Comparison of ENCODE assay signal across 9 cellular contexts in the genomic region with DNA sequence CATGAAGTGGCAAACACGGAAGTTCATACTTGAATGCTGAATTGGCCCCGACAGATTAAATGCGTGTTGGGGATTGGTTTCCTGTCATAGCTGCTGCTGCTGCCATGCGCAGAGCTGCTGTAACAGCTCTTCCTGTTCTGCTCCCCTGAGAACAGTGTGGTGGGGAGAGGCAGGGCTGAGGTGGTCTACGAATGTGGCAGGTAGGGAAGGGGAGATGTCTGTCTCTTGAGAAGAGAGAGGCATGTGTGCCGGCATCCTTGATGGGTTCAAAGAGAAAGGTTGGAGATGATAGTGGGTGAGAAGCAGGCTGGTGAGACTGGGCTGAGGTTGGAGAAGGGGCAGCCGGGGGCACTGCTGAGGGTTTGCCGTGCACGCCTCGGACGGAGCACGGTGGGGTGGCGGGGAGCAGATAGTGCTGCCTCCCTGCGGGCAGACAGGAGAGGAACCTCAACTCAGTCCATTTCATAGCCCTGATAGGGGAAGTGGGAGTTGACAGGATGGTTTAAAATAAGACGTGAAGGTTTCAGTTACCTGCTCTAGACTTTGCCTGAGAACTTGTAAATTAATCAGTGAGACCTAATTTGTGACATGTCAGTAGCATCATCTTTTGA. TPM values are rescaled to one million over a fixed set of nuclear protein-coding genes. Genes with fewer than 3 reads are reported as not detected.
DNase-seq lines count a peak whose midpoint lies in the region; ATAC-seq lines count a peak whose summit lies in the region.
"Had no signal": no experiment of that assay in that cellular context is flagged by ENCODE, and none has a peak within 500 bp of the region (broad histone marks: within the 10 kb centered on the region; RNA-seq: fewer than 3 reads in every experiment).

No MANE protein-coding gene starts in this region.

- no peaks in the 10 kb centered on the region for H3K27me3 Mint-ChIP-seq in activated CD4-positive, alpha-beta T cell treated with anti-CD3 and anti-CD28 coated beads, Interleukin-2, amount 10 ng/mL, durations not matched to agents 24 days and 14 days

- H3K27ac ChIP-seq in effector memory CD4-positive, alpha-beta T cell (ENCODE audit: insufficient read depth, low read length, poor library complexity, severe bottlenecking), result peak overlapping the region; percentile 82
- H3K27ac ChIP-seq: 22Rv1 had no signal

- H3K27ac Mint-ChIP-seq in activated CD4-positive, alpha-beta T cell treated with anti-CD3 and anti-CD28 coated beads, Interleukin-2, amount 10 ng/mL, durations not matched to agents 24 days and 14 days, result peak overlapping the region; percentile 99

- no peaks in the 10 kb centered on the region for H3K9me3 Mint-ChIP-seq in activated CD4-positive, alpha-beta T cell treated with anti-CD3 and anti-CD28 coated beads, Interleukin-2, amount 10 ng/mL, durations not matched to agents 24 days and 14 days

- peak overlapping the region; percentile 94 for H3K4me3 Mint-ChIP-seq in activated CD4-positive, alpha-beta T cell treated with anti-CD3 and anti-CD28 coated beads, Interleukin-2, amount 10 ng/mL, durations not matched to agents 24 days and 14 days

- no peaks in the 10 kb centered on the region for H3K36me3 ChIP-seq in effector memory CD4-positive, alpha-beta T cell (ENCODE audit: control insufficient read depth, insufficient read depth, low read length)

- no peaks in the 10 kb centered on the region for H3K27me3 ChIP-seq in effector memory CD4-positive, alpha-beta T cell (replicated peaks; ENCODE audit: control insufficient read depth, insufficient read depth, low read length, poor library complexity, severe bottlenecking)

- peaks cover 8% of the 10 kb centered on the region for H3K36me3 Mint-ChIP-seq in activated CD4-positive, alpha-beta T cell treated with anti-CD3 and anti-CD28 coated beads, Interleukin-2, amount 10 ng/mL, durations not matched to agents 24 days and 14 days (ENCODE audit: low read depth)

- H3K4me3 ChIP-seq in effector memory CD4-positive, alpha-beta T cell (ENCODE audit: insufficient read depth, low read depth, low read length, poor library complexity, severe bottlenecking), result peak overlapping the region; percentile 58

- peaks cover 34% of the 10 kb centered on the region for H3K4me1 ChIP-seq in effector memory CD4-positive, alpha-beta T cell (ENCODE audit: control insufficient read depth, insufficient read depth, low read length, poor library complexity, severe bottlenecking)

- H3K4me1 Mint-ChIP-seq in activated CD4-positive, alpha-beta T cell treated with anti-CD3 and anti-CD28 coated beads, Interleukin-2, amount 10 ng/mL, durations not matched to agents 24 days and 14 days, result peaks cover 46% of the 10 kb centered on the region

- no peaks in the 10 kb centered on the region for H3K9me3 ChIP-seq in effector memory CD4-positive, alpha-beta T cell (ENCODE audit: control insufficient read depth, low read length)

- peak; percentile 95 for ATAC-seq in HG03460 (IDR thresholded peaks at IDR 0.05; ENCODE audit: unreplicated experiment)

- intact Hi-C loops in activated CD4-positive, alpha-beta T cell treated with anti-CD3 and anti-CD28 coated beads, Interleukin-2, amount 10 ng/mL, durations not matched to agents 24 days and 14 days (cut with micrococcal nuclease), result loop anchor here (1.0 to 5.0 kb wide), 10 partner anchors 46 to 810 kb away; a partner anchor contains a TSS

- DNase-seq in NK-92 treated with Interleukin-12 subunit alpha and Interleukin-12 subunit beta, amount 100 ng/mL, for 24 hours (lab: John Stamatoyannopoulos, UW), result peak; percentile 81
- DNase-seq in NK-92 (lab: John Stamatoyannopoulos, UW; ENCODE audit: unreplicated experiment) (no peak), NCI-H1436 treated with DMSO at 0.1 percent for 48 hours (lab: John Stamatoyannopoulos, UW) (no peak), NCI-H146 treated with DMSO at 0.1 percent for 48 hours (lab: John Stamatoyannopoulos, UW; ENCODE audit: unreplicated experiment) (no peak)
- DNase-seq in activated CD4-positive, alpha-beta T cell treated with anti-CD3 and anti-CD28 coated beads, Interleukin-2, amount 10 ng/mL, durations not matched to agents 24 days and 14 days, result peak; percentile 91
- peak; percentile 49 to 67 (median 60) for DNase-seq in effector memory CD4-positive, alpha-beta T cell
- peak; percentile 70 for DNase-seq in stimulated activated CD4-positive, alpha-beta T cell treated with anti-CD3 and anti-CD28 coated beads, Interleukin-12 subunit alpha, Interleukin-12 subunit beta, amount 100 ng/mL, for 4 hours

RNA-seq across cellular contexts. Expression of a gene that starts 46.1 kb away (rescaled TPM):
- total RNA-seq in activated CD4-positive, alpha-beta T cell treated with anti-CD3 and anti-CD28 coated beads, Interleukin-2, amount 10 ng/mL, durations not matched to agents 24 days and 14 days, result 44.3 and 45.8 TPM in 2 replicates

Comparison
In these comparisons a context has a peak if more than half of its experiments do, and no peak if none do; other contexts are left out.
1. DNase-seq: peak in NK-92 treated with Interleukin-12 subunit alpha and Interleukin-12 subunit beta, amount 100 ng/mL, for 24 hours (single experiment), activated CD4-positive, alpha-beta T cell treated with anti-CD3 and anti-CD28 coated beads, Interleukin-2, amount 10 ng/mL, durations not matched to agents 24 days and 14 days (single experiment), effector memory CD4-positive, alpha-beta T cell (3 of 3) and stimulated activated CD4-positive, alpha-beta T cell treated with anti-CD3 and anti-CD28 coated beads, Interleukin-12 subunit alpha, Interleukin-12 subunit beta, amount 100 ng/mL, for 4 hours (single experiment); none in NK-92 (single experiment), NCI-H1436 treated with DMSO at 0.1 percent for 48 hours (single experiment) and NCI-H146 treated with DMSO at 0.1 percent for 48 hours (single experiment).